Comparison of ENCODE assay signal across 15 cellular contexts in the genomic region with DNA sequence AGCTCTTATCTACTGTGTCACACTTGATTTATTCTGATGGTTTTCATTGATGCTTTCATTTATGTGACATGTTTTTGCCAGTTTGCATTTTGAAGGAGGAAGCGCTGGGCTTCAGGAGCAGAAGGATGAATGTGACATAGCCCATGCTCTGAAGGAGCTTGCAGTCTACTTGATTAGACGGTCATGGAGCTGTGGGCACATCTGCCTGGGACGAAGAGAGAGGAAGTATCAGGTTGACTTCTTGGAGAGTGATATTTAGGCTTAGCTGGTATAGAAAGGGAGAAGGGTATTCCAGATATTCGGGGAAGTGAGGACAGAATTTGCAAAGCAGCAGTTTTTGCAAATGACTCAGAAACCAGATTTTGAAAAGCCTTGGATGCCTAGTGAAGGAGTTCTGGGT.
DNase-seq lines count a peak whose midpoint lies in the region; ATAC-seq lines count a peak whose summit lies in the region.
"Had no signal": no experiment of that assay in that cellular context is flagged by ENCODE, and none has a peak within 500 bp of the region (broad histone marks: within the 10 kb centered on the region; RNA-seq: fewer than 3 reads in every experiment).

No MANE protein-coding gene starts in this region.

- H3K4me1 ChIP-seq in adipocyte (ENCODE audit: control insufficient read depth, insufficient read depth, low read length): peaks cover 8% of the 10 kb centered on the region
- peaks cover 8% of the 10 kb centered on the region for H3K4me1 ChIP-seq in skeletal muscle satellite cell (ENCODE audit: control insufficient read depth, insufficient read depth, low read length)
- H3K4me1 ChIP-seq: HAP-1 had no signal

- H3K36me3 ChIP-seq in adipocyte (ENCODE audit: control insufficient read depth, insufficient read depth, low read length, severe bottlenecking) (no peaks in the 10 kb centered on the region), skeletal muscle satellite cell (ENCODE audit: insufficient read depth, low read length) (no peaks in the 10 kb centered on the region)
- H3K36me3 ChIP-seq: BLaER1 treated with 17β-estradiol and CSF1 and Interleukin-3, amounts not matched to agents 10 nM and 100 nM; HAP-1 had no signal

- H3K9me3 ChIP-seq in adipocyte (ENCODE audit: control insufficient read depth, low read length) (no peaks in the 10 kb centered on the region), skeletal muscle satellite cell (replicated peaks; ENCODE audit: low read length) (no peaks in the 10 kb centered on the region)
- H3K9me3 ChIP-seq: HAP-1 had no signal

- peak; percentile 31 for DNase-seq in HS-27A (ENCODE audit: low read depth)
- peak; percentile 33 for DNase-seq in adipocyte (ENCODE audit: low read depth)
- DNase-seq in iris pigment epithelial cell (ENCODE audit: low read depth): peak; percentile 35
- DNase-seq in stimulated activated naive CD8-positive, alpha-beta T cell treated with anti-CD3 and anti-CD28 coated beads, Interleukin-15, Interleukin-2, amounts not matched to agents 100 U/mL and 50 U/mL, for 24 hours: no peak
- no peak for DNase-seq in NCI-H345 (lab: John Stamatoyannopoulos, UW)
- DNase-seq: ACHN; Calu3; CD4-positive, CD25-positive, alpha-beta regulatory T cell; DMS79 had no signal

- H3K4me2 ChIP-seq in skeletal muscle satellite cell (ENCODE audit: low read length): peak overlapping the region; percentile 38

- H3K27me3 ChIP-seq in adipocyte (replicated peaks; ENCODE audit: control insufficient read depth, insufficient read depth, low read length): no peaks in the 10 kb centered on the region
- H3K27me3 ChIP-seq in skeletal muscle satellite cell (ENCODE audit: control insufficient read depth, insufficient read depth, low read length): no peaks in the 10 kb centered on the region
- H3K27me3 ChIP-seq: BLaER1 treated with 17β-estradiol and CSF1 and Interleukin-3, amounts not matched to agents 10 nM and 100 nM had no signal

- no peak overlapping the region for H3K4me3 ChIP-seq in adipocyte (ENCODE audit: low read length)
- no peak overlapping the region for H3K4me3 ChIP-seq in skeletal muscle satellite cell (ENCODE audit: low read length)
- H3K4me3 ChIP-seq: BLaER1 treated with 17β-estradiol and CSF1 and Interleukin-3, amounts not matched to agents 10 nM and 100 nM; GM12878; HAP-1; K562 had no signal

- no peak for ATAC-seq in GM19324 (IDR thresholded peaks at IDR 0.05; ENCODE audit: low FRiP score, unreplicated experiment)
- no peak for ATAC-seq in stimulated activated naive CD8-positive, alpha-beta T cell treated with anti-CD3 and anti-CD28 coated beads, Interleukin-15, Interleukin-2, amounts not matched to agents 100 U/mL and 50 U/mL, for 24 hours
- ATAC-seq: GM12878, K562 had no signal

- H3K9ac ChIP-seq in adipocyte (ENCODE audit: low read length) (no peak overlapping the region), skeletal muscle satellite cell (ENCODE audit: low read depth, low read length) (no peak overlapping the region)
- H3K9ac ChIP-seq: BLaER1 treated with 17β-estradiol and CSF1 and Interleukin-3, amounts not matched to agents 10 nM and 100 nM had no signal

Comparison
In these comparisons a context has a peak if more than half of its experiments do, and no peak if none do; other contexts are left out.
1. DNase-seq: peak in HS-27A (single experiment), adipocyte (single experiment) and iris pigment epithelial cell (single experiment); none in stimulated activated naive CD8-positive, alpha-beta T cell treated with anti-CD3 and anti-CD28 coated beads, Interleukin-15, Interleukin-2, amounts not matched to agents 100 U/mL and 50 U/mL, for 24 hours (single experiment) and NCI-H345 (single experiment).